26 cellular contexts compared by ENCODE assay signal in the genomic region with DNA sequence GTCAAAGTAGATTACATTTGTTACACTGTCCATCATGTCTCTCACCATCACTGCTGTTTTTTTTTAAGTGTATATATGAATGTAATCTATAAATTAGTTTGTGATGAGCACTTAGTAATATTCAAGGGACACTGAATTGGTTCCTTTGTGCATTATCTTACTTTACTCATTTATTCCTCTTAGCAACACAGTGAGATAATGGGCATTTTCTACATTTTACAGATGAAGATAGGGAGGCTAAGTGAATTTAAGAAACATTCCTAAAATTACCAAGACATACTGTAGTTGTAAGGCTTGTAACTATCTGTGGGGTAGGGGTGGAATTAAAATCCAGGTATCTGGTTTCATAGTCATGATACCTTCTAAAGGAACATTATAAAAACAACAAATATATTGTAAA.
"Had no signal": no experiment of that assay in that cellular context is flagged by ENCODE, and none has a peak within 500 bp of the region (broad histone marks: within the 10 kb centered on the region; RNA-seq: fewer than 3 reads in every experiment).

No MANE protein-coding gene starts in this region.

- H3K4me3 ChIP-seq: body of pancreas, colonic mucosa, esophagus squamous epithelium had no signal

- H3K9me3 ChIP-seq: body of pancreas, colonic mucosa, esophagus squamous epithelium had no signal

- DNase-seq: activated B cell treated with CpG ODN at 0.5 μM for 24 hours; activated CD4-positive, alpha-beta T cell treated with anti-CD3 and anti-CD28 coated beads for 48 hours; activated CD4-positive, alpha-beta T cell treated with anti-CD3 and anti-CD28 coated beads, Interleukin-2, amount 50 U/mL, for 1 hour; activated CD4-positive, alpha-beta T cell treated with anti-CD3 and anti-CD28 coated beads, Interleukin-2, amount 50 U/mL, for 48 hours; activated CD8-positive, alpha-beta memory T cell treated with anti-CD3 and anti-CD28 coated beads for 24 hours; activated CD8-positive, alpha-beta T cell treated with anti-CD3 and anti-CD28 coated beads for 36 hours; activated effector memory CD4-positive, alpha-beta T cell treated with Interleukin-2 at 50 U/mL for 16 hours; activated gamma-delta T cell treated with Interleukin-2 at 50 U/mL for 16 hours; activated naive CD4-positive, alpha-beta T cell treated with anti-CD3 and anti-CD28 coated beads, Interleukin-2, amount 50 U/mL, for 16 hours; activated naive CD4-positive, alpha-beta T cell treated with Interleukin-2 at 50 U/mL for 16 hours; activated T-cell treated with anti-CD3 and anti-CD28 coated beads, Interleukin-2, amount 50 U/mL, for 4 hours; amniotic stem cell; anterior cingulate cortex; body of pancreas; caudate nucleus; colonic mucosa; effector CD8-positive, alpha-beta T cell; esophagus squamous epithelium; foreskin melanocyte; head of caudate nucleus; T-cell; T1000; WERI-Rb-1 had no signal

- ATAC-seq: activated CD4-positive, CD25-positive, alpha-beta regulatory T cell treated with anti-CD3 and anti-CD28 coated beads, Interleukin-2, amount 50 U/mL, for 24 hours; activated CD8-positive, alpha-beta T cell treated with anti-CD3 and anti-CD28 coated beads for 36 hours; activated T-cell treated with anti-CD3 and anti-CD28 coated beads, Interleukin-2, amount 50 U/mL, for 4 hours; activated T-helper 17 cell treated with anti-CD3 and anti-CD28 coated beads, Interleukin-2, amount 50 U/mL, for 72 hours; body of pancreas; T-cell had no signal

- H3K4me1 ChIP-seq: body of pancreas, colonic mucosa had no signal

- H3K36me3 ChIP-seq: colonic mucosa, WERI-Rb-1 had no signal

- H3K27ac ChIP-seq: body of pancreas, colonic mucosa, epithelial cell of prostate, esophagus squamous epithelium, WERI-Rb-1 had no signal

- H3K27me3 ChIP-seq: body of pancreas, colonic mucosa, esophagus squamous epithelium had no signal
